1 cellular context compared by ENCODE assay signal in genomic region chr18:79798999-79799370, GRCh38.
TF ChIP-seq lines count a peak whose summit lies in the region.

No MANE protein-coding gene starts in this region.

TF ChIP-seq in H1, 55 proteins besides CTCF, POLR2A, EP300 and RAD21:
- peak; percentile 10; the same call in 1 of the 2 replicates for TF ChIP-seq SUZ12 (IDR thresholded peaks at IDR 0.05; ENCODE audit: low read length)
- TF ChIP-seq MAX (IDR thresholded peaks at IDR 0.05): 0 out of 2 replicates have a peak, but pooled peaks have one; percentile 11
- TF ChIP-seq SAP30 (IDR thresholded peaks at IDR 0.05; ENCODE audit: insufficient read depth, insufficient replicate concordance, low read length): no peak
- TF ChIP-seq EZH2 (IDR thresholded peaks at IDR 0.05; ENCODE audit: low read depth, low read length, severe bottlenecking): peak; percentile 55
TF ChIP-seq in H1: peak in this region for 3.
